22 cellular contexts compared by ENCODE assay signal in genomic region chr3:64120876-64121275, GRCh38.
"Had no signal": no experiment of that assay in that cellular context is flagged by ENCODE, and none has a peak within 500 bp of the region (broad histone marks: within the 10 kb centered on the region; RNA-seq: fewer than 3 reads in every experiment).

No MANE protein-coding gene starts in this region.

- H3K4me1 Mint-ChIP-seq: activated CD4-positive, alpha-beta T cell treated with anti-CD3 and anti-CD28 coated beads for 36 hours; activated CD8-positive, alpha-beta memory T cell treated with anti-CD3 and anti-CD28 coated beads, Interleukin-2, amount 10 ng/mL, durations not matched to agents 7 days and 5 days; activated naive CD4-positive, alpha-beta T cell treated with anti-CD3 and anti-CD28 coated beads, Interleukin-2, amount 50 U/mL, for 24 hours; activated naive CD8-positive, alpha-beta T cell treated with anti-CD3 and anti-CD28 coated beads, Interleukin-2, amount 50 U/mL, for 24 hours had no signal

- H3K27ac Mint-ChIP-seq: activated CD4-positive, alpha-beta T cell treated with anti-CD3 and anti-CD28 coated beads for 36 hours; activated CD8-positive, alpha-beta memory T cell treated with anti-CD3 and anti-CD28 coated beads, Interleukin-2, amount 10 ng/mL, durations not matched to agents 7 days and 5 days; activated CD8-positive, alpha-beta T cell treated with anti-CD3 and anti-CD28 coated beads, Interleukin-2, amount 10 ng/mL, durations not matched to agents 7 days and 5 days; activated naive CD4-positive, alpha-beta T cell treated with anti-CD3 and anti-CD28 coated beads, Interleukin-2, amount 50 U/mL, for 24 hours; activated naive CD8-positive, alpha-beta T cell treated with anti-CD3 and anti-CD28 coated beads, Interleukin-2, amount 50 U/mL, for 24 hours; activated T-helper 2 cell treated with anti-CD3 and anti-CD28 coated beads, Interferon-gamma antibody, Interleukin-2, Interleukin-4, amounts not matched to agents 10 μg/mL and 5 μg/mL and 100 μg/mL, durations not matched to agents 14 hours and 24 hours and 36 hours had no signal

- H3K4me3 ChIP-seq: breast epithelium, esophagus squamous epithelium, spleen, thoracic aorta had no signal

- H3K36me3 Mint-ChIP-seq: activated CD8-positive, alpha-beta memory T cell treated with anti-CD3 and anti-CD28 coated beads, Interleukin-2, amount 10 ng/mL, durations not matched to agents 7 days and 5 days; activated naive CD4-positive, alpha-beta T cell treated with anti-CD3 and anti-CD28 coated beads, Interleukin-2, amount 50 U/mL, for 24 hours had no signal

- H3K27ac ChIP-seq: breast epithelium, esophagus squamous epithelium, spleen, thoracic aorta had no signal

- H3K9me3 Mint-ChIP-seq: activated naive CD8-positive, alpha-beta T cell treated with anti-CD3 and anti-CD28 coated beads, Interleukin-2, amount 50 U/mL, for 24 hours had no signal

- DNase-seq: activated CD4-positive, alpha-beta T cell treated with anti-CD3 and anti-CD28 coated beads for 36 hours; activated CD4-positive, CD25-positive, alpha-beta regulatory T cell; activated CD8-positive, alpha-beta memory T cell treated with anti-CD3 and anti-CD28 coated beads, Interleukin-2, amount 10 ng/mL, durations not matched to agents 7 days and 5 days; activated CD8-positive, alpha-beta T cell treated with anti-CD3 and anti-CD28 coated beads, Interleukin-2, amount 10 ng/mL, durations not matched to agents 7 days and 5 days; activated naive CD8-positive, alpha-beta T cell treated with anti-CD3 and anti-CD28 coated beads, Interleukin-2, amount 50 U/mL, for 24 hours; activated T-cell treated with anti-CD3 and anti-CD28 coated beads, Interleukin-2, amount 50 U/mL, for 48 hours; central memory CD4-positive, alpha-beta T cell; dermis blood vessel endothelial cell; effector CD4-positive, alpha-beta T cell; esophagus squamous epithelium; foreskin melanocyte; islet precursor cell; left ventricle myocardium superior; posterior cingulate gyrus; right cardiac atrium; spleen; stimulated activated naive CD4-positive, alpha-beta T cell treated with Interleukin-2 at 50 U/mL for 16 hours; trophoblast cell had no signal

- H3K27me3 ChIP-seq: breast epithelium, esophagus squamous epithelium, spleen had no signal

- H3K36me3 ChIP-seq: breast epithelium, spleen, thoracic aorta had no signal

- H3K27me3 Mint-ChIP-seq: activated naive CD8-positive, alpha-beta T cell treated with anti-CD3 and anti-CD28 coated beads, Interleukin-2, amount 50 U/mL, for 24 hours had no signal

- H3K4me3 Mint-ChIP-seq: activated CD4-positive, alpha-beta T cell treated with anti-CD3 and anti-CD28 coated beads for 36 hours; activated CD8-positive, alpha-beta memory T cell treated with anti-CD3 and anti-CD28 coated beads, Interleukin-2, amount 10 ng/mL, durations not matched to agents 7 days and 5 days; activated CD8-positive, alpha-beta T cell treated with anti-CD3 and anti-CD28 coated beads, Interleukin-2, amount 10 ng/mL, durations not matched to agents 7 days and 5 days; activated naive CD4-positive, alpha-beta T cell treated with anti-CD3 and anti-CD28 coated beads, Interleukin-2, amount 50 U/mL, for 24 hours; activated naive CD8-positive, alpha-beta T cell treated with anti-CD3 and anti-CD28 coated beads, Interleukin-2, amount 50 U/mL, for 24 hours had no signal

- H3K9me3 ChIP-seq: breast epithelium, esophagus squamous epithelium, spleen, thoracic aorta had no signal

- ATAC-seq: activated CD4-positive, alpha-beta T cell treated with anti-CD3 and anti-CD28 coated beads for 36 hours; activated CD8-positive, alpha-beta memory T cell treated with anti-CD3 and anti-CD28 coated beads, Interleukin-2, amount 10 ng/mL, durations not matched to agents 7 days and 5 days; activated CD8-positive, alpha-beta T cell treated with anti-CD3 and anti-CD28 coated beads, Interleukin-2, amount 10 ng/mL, durations not matched to agents 7 days and 5 days; activated naive CD8-positive, alpha-beta T cell treated with anti-CD3 and anti-CD28 coated beads, Interleukin-2, amount 50 U/mL, for 24 hours; left ventricle myocardium superior had no signal
